17 cellular contexts compared by ENCODE assay signal in genomic region chr10:19970707-19971106, GRCh38.
"Had no signal": no experiment of that assay in that cellular context is flagged by ENCODE, and none has a peak within 500 bp of the region (broad histone marks: within the 10 kb centered on the region; RNA-seq: fewer than 3 reads in every experiment).

No MANE protein-coding gene starts in this region.

- H3K9me3 Mint-ChIP-seq: activated naive CD4-positive, alpha-beta T cell treated with anti-CD3 and anti-CD28 coated beads, Interleukin-2, amount 50 U/mL, for 24 hours had no signal

- H3K27me3 Mint-ChIP-seq: activated naive CD4-positive, alpha-beta T cell treated with anti-CD3 and anti-CD28 coated beads, Interleukin-2, amount 50 U/mL, for 24 hours; memory B cell had no signal

- DNase-seq: activated CD4-positive, alpha-beta T cell treated with anti-CD3 and anti-CD28 coated beads, Interleukin-2, amount 50 U/mL, for 1 hour; activated CD4-positive, CD25-positive, alpha-beta regulatory T cell; amniotic stem cell; colonic mucosa; effector memory CD4-positive, alpha-beta T cell; left colon; ovary; SK-N-SH; stimulated activated CD4-positive, alpha-beta T cell treated with anti-CD3 and anti-CD28 coated beads, Interleukin-4, amount 100 ng/mL, for 4 hours; stomach; tibial artery; uterus had no signal

- ATAC-seq: left colon had no signal

- H3K36me3 Mint-ChIP-seq: activated naive CD4-positive, alpha-beta T cell treated with anti-CD3 and anti-CD28 coated beads, Interleukin-2, amount 50 U/mL, for 24 hours; memory B cell had no signal

- H3K27ac Mint-ChIP-seq: activated naive CD4-positive, alpha-beta T cell treated with anti-CD3 and anti-CD28 coated beads, Interleukin-2, amount 50 U/mL, for 24 hours; activated T-helper 2 cell treated with anti-CD3 and anti-CD28 coated beads, Interferon-gamma antibody, Interleukin-2, Interleukin-4, amounts not matched to agents 10 μg/mL and 5 μg/mL and 100 μg/mL, durations not matched to agents 14 hours and 24 hours and 36 hours; memory B cell; T-helper 1 cell treated with Interleukin-12 subunit alpha and Interleukin-12 subunit beta and Interleukin-4 antibody, amounts not matched to agents 30 μg/mL and 1 μg/mL, for 36 hours had no signal

- H3K4me3 ChIP-seq: colonic mucosa, ovary, skin epidermis, stomach, tibial artery, uterus had no signal

- H3K4me1 Mint-ChIP-seq: activated naive CD4-positive, alpha-beta T cell treated with anti-CD3 and anti-CD28 coated beads, Interleukin-2, amount 50 U/mL, for 24 hours; memory B cell had no signal

- H3K4me3 Mint-ChIP-seq: activated naive CD4-positive, alpha-beta T cell treated with anti-CD3 and anti-CD28 coated beads, Interleukin-2, amount 50 U/mL, for 24 hours; memory B cell; T-helper 1 cell treated with Interleukin-12 subunit alpha and Interleukin-12 subunit beta and Interleukin-4 antibody, amounts not matched to agents 30 μg/mL and 1 μg/mL, for 36 hours had no signal
